20 cellular contexts compared by ENCODE assay signal in the genomic region with DNA sequence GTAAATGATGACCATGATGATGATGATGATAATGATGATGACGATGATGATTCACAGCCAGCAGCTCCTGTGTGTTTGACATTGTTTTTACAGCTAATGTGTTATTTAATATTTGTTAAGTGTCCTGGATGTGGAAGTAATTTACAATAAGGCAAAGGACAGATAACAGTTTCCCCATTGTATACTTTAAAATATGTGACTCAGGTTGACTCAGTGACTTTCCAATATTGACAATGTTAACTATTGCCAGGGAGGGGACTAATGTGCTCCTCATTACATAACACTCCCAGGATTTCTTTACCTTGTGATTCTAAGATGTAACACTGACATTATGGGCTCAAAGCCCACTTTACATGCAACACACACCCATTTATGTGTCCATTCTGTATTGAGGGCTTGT.
DNase-seq lines count a peak whose midpoint lies in the region; ATAC-seq and TF ChIP-seq lines count a peak whose summit lies in the region.
"Had no signal": no experiment of that assay in that cellular context is flagged by ENCODE, and none has a peak within 500 bp of the region (broad histone marks: within the 10 kb centered on the region; RNA-seq: fewer than 3 reads in every experiment).

No MANE protein-coding gene starts in this region.

- no peaks in the 10 kb centered on the region for H3K4me1 Mint-ChIP-seq in Caco-2 (ENCODE audit: low read depth, unreplicated experiment)
- H3K4me1 Mint-ChIP-seq: CD4-positive, alpha-beta memory T cell; IgD-negative memory B cell had no signal

- no peak for ATAC-seq in HG02798 (IDR thresholded peaks at IDR 0.05; ENCODE audit: poor library complexity, unreplicated experiment)
- ATAC-seq: HCT116 had no signal

- H3F3A ChIP-seq in GM23248 (ENCODE audit: insufficient read depth), result no peaks in the 10 kb centered on the region
- no peaks in the 10 kb centered on the region for H3F3A ChIP-seq in PC-9 (ENCODE audit: insufficient read depth, low read depth)

- CTCF ChIA-PET in PC-9 (lab: Charles Lee), result no interaction called here
- CTCF ChIA-PET in Caco-2 (lab: Charles Lee), result no interaction called here

- H3K79me2 ChIP-seq in GM23248 (ENCODE audit: insufficient read depth) (no peaks in the 10 kb centered on the region), PC-9 (ENCODE audit: low read depth) (no peaks in the 10 kb centered on the region)

- TF ChIP-seq CTCF in PC-9 (conservative IDR thresholded peaks at IDR 0.05) (no peak), epithelial cell of esophagus (IDR thresholded peaks at IDR 0.05; ENCODE audit: insufficient read depth, low read depth, low read length, missing control alignments) (no peak), Caco-2 (IDR thresholded peaks at IDR 0.05; ENCODE audit: insufficient read depth in 1 of 2, low read depth in 1 of 2, low read length in 1 of 2, severe bottlenecking in 1 of 2, unreplicated experiment in 1 of 2) (no peak)

- in situ Hi-C loops in GM23248 (cut with MboI), result no loop called here

- no peak overlapping the region for H3K4me3 Mint-ChIP-seq in Caco-2 (ENCODE audit: unreplicated experiment)
- H3K4me3 Mint-ChIP-seq: CD4-positive, alpha-beta memory T cell; IgD-negative memory B cell; T-helper 1 cell treated with Interleukin-12 subunit alpha and Interleukin-12 subunit beta and Interleukin-4 antibody, amounts not matched to agents 30 μg/mL and 1 μg/mL, for 36 hours had no signal

- no peaks in the 10 kb centered on the region for H3K27me3 ChIP-seq in GM23248 (replicated peaks; ENCODE audit: insufficient read depth)
- no peaks in the 10 kb centered on the region for H3K27me3 ChIP-seq in PC-9 (ENCODE audit: insufficient read depth, low read depth)
- no peaks in the 10 kb centered on the region for H3K27me3 ChIP-seq in Caco-2 (replicated peaks; ENCODE audit: control insufficient read depth, insufficient read depth, low read length)

- no peak overlapping the region for H3K4me2 ChIP-seq in GM23248 (ENCODE audit: unreplicated experiment)
- H3K4me2 ChIP-seq in PC-9, result no peak overlapping the region
- H3K4me2 ChIP-seq: KMS-11, SK-N-SH had no signal

- intact Hi-C loops in PC-9 (cut with micrococcal nuclease; ENCODE audit: unreplicated experiment), result no loop called here
- intact Hi-C loops in Caco-2 (cut with micrococcal nuclease; ENCODE audit: unreplicated experiment), result no loop called here

- H3K9me3 ChIP-seq in GM23248 (ENCODE audit: low read depth), result no peaks in the 10 kb centered on the region
- H3K9me3 ChIP-seq in PC-9 (ENCODE audit: insufficient read depth, low read depth), result no peaks in the 10 kb centered on the region; the same call in 1 of the 2 replicates
- H3K9me3 ChIP-seq in Caco-2, result no peaks in the 10 kb centered on the region
- H3K9me3 ChIP-seq: SK-N-SH had no signal

- POLR2A ChIA-PET in PC-9 (lab: Charles Lee; ENCODE audit: unreplicated experiment) (no interaction called here), Caco-2 (lab: Charles Lee) (no interaction called here)

- H3K9me2 ChIP-seq in GM23248 (ENCODE audit: insufficient read depth) (no peaks in the 10 kb centered on the region), PC-9 (ENCODE audit: insufficient read depth) (no peaks in the 10 kb centered on the region)

- H3K36me3 Mint-ChIP-seq in Caco-2 (ENCODE audit: insufficient read depth, unreplicated experiment), result no peaks in the 10 kb centered on the region
- H3K36me3 Mint-ChIP-seq: CD4-positive, alpha-beta memory T cell; IgD-negative memory B cell had no signal

- H3K27ac Mint-ChIP-seq in Caco-2 (ENCODE audit: unreplicated experiment), result no peak overlapping the region
- H3K27ac Mint-ChIP-seq: CD4-positive, alpha-beta memory T cell; IgD-negative memory B cell; T-helper 1 cell treated with Interleukin-12 subunit alpha and Interleukin-12 subunit beta and Interleukin-4 antibody, amounts not matched to agents 30 μg/mL and 1 μg/mL, for 36 hours had no signal

- H4K20me1 ChIP-seq in GM23248 (ENCODE audit: insufficient read depth), result no peaks in the 10 kb centered on the region
- no peaks in the 10 kb centered on the region for H4K20me1 ChIP-seq in PC-9 (ENCODE audit: insufficient read depth)

- H3K9ac ChIP-seq in GM23248, result no peak overlapping the region
- H3K9ac ChIP-seq: KMS-11, SK-N-SH had no signal

- H3K27ac ChIP-seq in GM23248, result no peak overlapping the region
- no peak overlapping the region for H3K27ac ChIP-seq in PC-9
- H3K27ac ChIP-seq: KMS-11 had no signal

- BruUV-seq in PC-9 (replicated peaks; lab: Mats Ljungman, UMichigan) (no TSS peak), Caco-2 (replicated peaks; lab: Mats Ljungman, UMichigan) (no TSS peak)

- no peaks in the 10 kb centered on the region for H3K9me3 Mint-ChIP-seq in Caco-2 (ENCODE audit: unreplicated experiment)
- H3K9me3 Mint-ChIP-seq: T-helper 1 cell treated with Interleukin-12 subunit alpha and Interleukin-12 subunit beta and Interleukin-4 antibody, amounts not matched to agents 30 μg/mL and 1 μg/mL, for 36 hours had no signal

- 0 to 3% methylated on average over 1 of the region's 1 CpG for WGBS in GM23248 (ENCODE audit: low coverage in 1 of 2, low lambda C conversion rate in 2 of 2, missing lambda C conversion rate in 2 of 2), 2 experiments

- H3K27me3 Mint-ChIP-seq in Caco-2 (ENCODE audit: insufficient read depth, unreplicated experiment), result no peaks in the 10 kb centered on the region
- H3K27me3 Mint-ChIP-seq: CD4-positive, alpha-beta memory T cell; IgD-negative memory B cell had no signal

- H3K4me3 ChIP-seq in GM23248, result no peak overlapping the region
- no peak overlapping the region for H3K4me3 ChIP-seq in PC-9
- no peak overlapping the region for H3K4me3 ChIP-seq in epithelial cell of esophagus (ENCODE audit: low read length)
- no peak overlapping the region for H3K4me3 ChIP-seq in Caco-2 (ENCODE audit: low read depth, low read length)

- H3K4me1 ChIP-seq in GM23248 (ENCODE audit: insufficient read depth) (no peaks in the 10 kb centered on the region), PC-9 (replicated peaks; ENCODE audit: insufficient read depth) (peaks cover 9% of the 10 kb centered on the region; the same call in 1 of the 2 replicates), Caco-2 (no peaks in the 10 kb centered on the region)

- DNase-seq in GM23248 (peak; percentile 10), PC-9 (peak in 1 of 2 experiments; percentile 55), epithelial cell of esophagus (ENCODE audit: low read depth) (peak; percentile 28), anterior cingulate cortex (lab: John Stamatoyannopoulos, UW) (no peak), Caco-2 (no peak)
- no peak for DNase-seq in stimulated activated naive CD4-positive, alpha-beta T cell (lab: John Stamatoyannopoulos, UW)
- DNase-seq: C1 segment of cervical spinal cord; CD4-positive, alpha-beta memory T cell; DMS153; MM.1S; NCI-H2029; NCI-H2227 treated with DMSO at 0.1 percent for 48 hours; NCI-H526 treated with DMSO at 0.1 percent for 48 hours; SK-N-SH; SW 1271 had no signal

- H3K36me3 ChIP-seq in GM23248 (ENCODE audit: low read depth), result no peaks in the 10 kb centered on the region
- no peaks in the 10 kb centered on the region for H3K36me3 ChIP-seq in PC-9 (ENCODE audit: low read depth)
- H3K36me3 ChIP-seq in Caco-2 (ENCODE audit: control insufficient read depth, insufficient read depth, low read length), result no peaks in the 10 kb centered on the region

- H2AFZ ChIP-seq in GM23248 (no peak overlapping the region), PC-9 (0 out of 2 replicates have a peak overlapping the region, but pooled peaks have one; percentile 6)

Comparison
In these comparisons a context has a peak if more than half of its experiments do, and no peak if none do; other contexts are left out.
1. DNase-seq: peak in GM23248 (single experiment) and epithelial cell of esophagus (single experiment); none in anterior cingulate cortex (0 of 58), stimulated activated naive CD4-positive, alpha-beta T cell (0 of 6) and Caco-2 (0 of 2).